6 cellular contexts compared by ENCODE assay signal in the genomic region with DNA sequence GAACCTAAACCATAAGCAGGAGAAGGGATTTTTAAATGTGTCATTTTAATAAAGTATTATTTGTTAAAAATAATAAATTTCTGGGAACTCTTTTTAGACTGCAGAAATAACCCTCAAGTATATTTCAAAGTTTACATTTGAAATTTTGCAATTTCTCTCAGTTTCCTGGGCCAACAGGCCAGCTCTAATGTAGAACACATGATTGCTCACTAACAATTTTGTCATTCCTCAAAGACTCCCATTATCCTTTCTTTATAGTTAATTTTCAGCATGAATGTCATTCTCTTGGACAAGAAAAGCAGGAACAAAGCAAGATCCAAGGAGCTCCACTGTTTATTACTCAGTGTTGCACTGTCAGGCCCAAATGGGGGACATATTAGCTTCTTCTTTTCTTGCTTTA.
"Had no signal": no experiment of that assay in that cellular context is flagged by ENCODE, and none has a peak within 500 bp of the region (broad histone marks: within the 10 kb centered on the region; RNA-seq: fewer than 3 reads in every experiment).

No MANE protein-coding gene starts in this region.

- ATAC-seq: GM23338 had no signal

- H3K27ac ChIP-seq: KMS-11 had no signal

- DNase-seq: H9, HCEC 1CT, IMR-90, KBM-7 had no signal

- H3K9ac ChIP-seq: KMS-11 had no signal

- H3K4me3 ChIP-seq: GM23338 had no signal

- H2AFZ ChIP-seq: GM23338 had no signal

- H3K4me2 ChIP-seq: GM23338, KMS-11 had no signal
